ENCODE assay signal across 3 cellular contexts in genomic region chr13:46498650-46499049, GRCh38.
"Had no signal": no experiment of that assay in that cellular context is flagged by ENCODE, and none has a peak within 500 bp of the region (broad histone marks: within the 10 kb centered on the region; RNA-seq: fewer than 3 reads in every experiment).

No MANE protein-coding gene starts in this region.

- DNase-seq: GDM1, GF-D8 had no signal

- ATAC-seq: GM12878 had no signal

- H3K4me3 ChIP-seq: GM12878 had no signal
